Comparison of ENCODE assay signal across 28 cellular contexts in the genomic region with DNA sequence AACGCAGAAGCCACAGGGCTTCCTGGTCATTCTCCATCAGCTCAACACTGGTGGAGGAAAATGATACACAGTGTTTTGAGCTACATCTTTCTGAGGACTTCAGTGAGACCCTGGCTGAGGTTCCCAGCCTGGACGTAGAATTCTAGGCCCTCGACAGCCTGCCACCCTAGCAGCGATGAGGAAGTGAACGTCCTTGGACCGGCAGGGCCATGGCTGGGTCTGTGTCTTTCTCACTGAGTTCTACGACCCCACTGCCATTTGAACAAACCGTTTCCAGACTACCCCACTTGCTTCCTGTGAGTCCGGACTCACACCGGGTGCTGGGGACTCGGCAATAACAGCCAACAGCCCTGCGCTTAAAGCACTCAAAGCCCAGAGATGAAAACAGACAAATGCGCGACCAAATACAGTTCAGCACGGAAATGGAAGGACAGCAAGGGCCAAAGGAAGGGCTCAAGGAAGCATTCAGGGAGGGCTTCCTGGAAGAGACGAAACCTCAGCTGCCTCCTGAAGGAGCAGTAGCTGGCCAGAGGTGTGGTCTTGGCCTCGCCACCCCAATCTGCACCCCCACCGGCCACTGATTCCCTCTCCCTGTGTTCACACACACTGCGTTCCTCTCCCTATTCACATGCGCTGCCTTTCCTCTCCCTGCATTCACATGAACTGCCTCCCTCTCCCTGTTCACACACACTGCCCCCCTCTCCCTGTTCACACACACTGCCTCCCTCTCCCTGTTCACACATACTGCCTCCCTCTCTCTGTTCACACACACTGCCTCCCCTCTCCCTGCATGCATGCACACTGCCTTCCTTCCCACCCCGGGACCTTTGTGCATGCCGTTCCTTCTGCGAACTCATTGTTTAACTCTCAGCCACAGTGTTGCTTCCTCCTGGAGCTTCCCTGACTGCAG.
DNase-seq lines count a peak whose midpoint lies in the region; ATAC-seq, FAIRE-seq and TF ChIP-seq lines count a peak whose summit lies in the region.
"Had no signal": no experiment of that assay in that cellular context is flagged by ENCODE, and none has a peak within 500 bp of the region (broad histone marks: within the 10 kb centered on the region; RNA-seq: fewer than 3 reads in every experiment).

No MANE protein-coding gene starts in this region.

- H3K27ac ChIP-seq in right atrium auricular region (no peak overlapping the region), H1 (ENCODE audit: low read depth, low read length) (no peak overlapping the region), temporal lobe (ENCODE audit: low read depth, low read length) (peak overlapping the region; percentile 57)
- H3K27ac ChIP-seq: ascending aorta, left ventricle myocardium inferior, SJCRH30, transverse colon had no signal

- no peaks in the 10 kb centered on the region for H3K9me3 Mint-ChIP-seq in nephron progenitor cell
- H3K9me3 Mint-ChIP-seq: activated naive CD8-positive, alpha-beta T cell treated with anti-CD3 and anti-CD28 coated beads for 36 hours; CD4-positive, alpha-beta T cell; dendritic cell treated with granulocyte-macrophage colony-stimulating factor and Interleukin-4, amounts not matched to agents 40 ng/mL and 50 ng/mL, for 4 days; immature natural killer cell had no signal

- FAIRE-seq in H1 (lab: Jason Lieb, UNC) (no peak), GM19239 (lab: Jason Lieb, UNC) (no peak), frontal cortex (lab: Jason Lieb, UNC) (no peak)
- FAIRE-seq: A204.1, GM12892 had no signal

- peak overlapping the region; percentile 43 for H2BK20ac ChIP-seq in H1 (ENCODE audit: low read length)

- no peak overlapping the region for H4K5ac ChIP-seq in H1 (ENCODE audit: insufficient read length, low read depth, low read length)

- H2BK15ac ChIP-seq in H1 (ENCODE audit: low read length): peak overlapping the region; percentile 99

- no peak overlapping the region for H3K4me3 Mint-ChIP-seq in nephron progenitor cell
- H3K4me3 Mint-ChIP-seq: activated naive CD8-positive, alpha-beta T cell treated with anti-CD3 and anti-CD28 coated beads for 36 hours; CD4-positive, alpha-beta T cell; dendritic cell treated with granulocyte-macrophage colony-stimulating factor and Interleukin-4, amounts not matched to agents 40 ng/mL and 50 ng/mL, for 4 days; immature natural killer cell had no signal

- no peak for TF ChIP-seq POLR2A in H1 (IDR thresholded peaks at IDR 0.05; ENCODE audit: control extremely low read depth in 1 of 2, low read depth in 2 of 2, low read length in 2 of 2)

- peak overlapping the region; percentile 81 for H3K4ac ChIP-seq in H1 (replicated peaks; ENCODE audit: insufficient read length, low read depth, low read length)

- no peak overlapping the region for H3K14ac ChIP-seq in H1 (ENCODE audit: insufficient read length)

- no peaks in the 10 kb centered on the region for H3K79me1 ChIP-seq in H1 (ENCODE audit: low read depth, low read length)

- H3K79me2 ChIP-seq in H1 (ENCODE audit: control insufficient read depth in 1 of 2, insufficient read depth in 2 of 2, low read length in 2 of 2): no peaks in the 10 kb centered on the region

- no peak overlapping the region for H3K4me3 ChIP-seq in right atrium auricular region
- H3K4me3 ChIP-seq in H1 (ENCODE audit: extremely low read depth in 1 of 4, insufficient read depth in 2 of 4, low read depth in 3 of 4, low read length in 4 of 4): no peak overlapping the region
- H3K4me3 ChIP-seq: ascending aorta, left ventricle myocardium inferior, SJCRH30, transverse colon had no signal

- CTCF ChIA-PET in H1 (lab: Charles Lee; ENCODE audit: partially characterized antibody): interaction anchor here (1.1 to 3.3 kb wide), 4 partner anchors 31 to 123 kb away, joined by 3 to 13 read pairs (median 8); no protein-coding TSS in a partner anchor

- no peak overlapping the region for H3K9ac ChIP-seq in H1 (replicated peaks in 1 of 4; ENCODE audit: extremely low read depth in 1 of 4, low read depth in 3 of 4, low read length in 3 of 4)

- no peak for TF ChIP-seq RAD21 in H1 (IDR thresholded peaks at IDR 0.05 in 1 of 2, conservative IDR thresholded peaks at IDR 0.05 in 1 of 2; ENCODE audit: low read depth in 2 of 2, low read length in 2 of 2)

- no peak for TF ChIP-seq EP300 in H1 (IDR thresholded peaks at IDR 0.05; ENCODE audit: borderline replicate concordance in 1 of 2, low read depth in 2 of 2, low read length in 2 of 2)

- H3K23me2 ChIP-seq in H1 (ENCODE audit: low read depth, low read length): no peaks in the 10 kb centered on the region; the same call in 1 of the 2 replicates

- H3K36me3 Mint-ChIP-seq in nephron progenitor cell (ENCODE audit: low read depth): no peaks in the 10 kb centered on the region
- H3K36me3 Mint-ChIP-seq: activated naive CD8-positive, alpha-beta T cell treated with anti-CD3 and anti-CD28 coated beads for 36 hours; immature natural killer cell had no signal

- H2BK120ac ChIP-seq in H1 (replicated peaks; ENCODE audit: low read depth, low read length): peak overlapping the region; percentile 77

- H4K8ac ChIP-seq in H1 (ENCODE audit: extremely low read depth, insufficient read depth, low read length): peak overlapping the region; percentile 20

- no peak for ATAC-seq in left cardiac atrium

- peak overlapping the region; percentile 98 for H3K18ac ChIP-seq in H1 (ENCODE audit: extremely low read depth, low read length)

- H3K4me1 Mint-ChIP-seq in nephron progenitor cell: peaks cover 80% of the 10 kb centered on the region
- H3K4me1 Mint-ChIP-seq: activated naive CD8-positive, alpha-beta T cell treated with anti-CD3 and anti-CD28 coated beads for 36 hours; immature natural killer cell had no signal

- H3K27me3 ChIP-seq in right atrium auricular region (no peaks in the 10 kb centered on the region), H1 (replicated peaks in 1 of 4; ENCODE audit: control insufficient read depth in 3 of 4, extremely low read depth in 1 of 4, insufficient read depth in 3 of 4, low read length in 3 of 4) (no peaks in the 10 kb centered on the region)

- H3K56ac ChIP-seq in H1 (replicated peaks; ENCODE audit: insufficient read length, low read depth, low read length): no peak overlapping the region

- intact Hi-C loops in left cardiac atrium (cut with DNase I): no loop called here

- POLR2A ChIA-PET in H1 (lab: Charles Lee; ENCODE audit: partially characterized antibody): no interaction called here

- no peaks in the 10 kb centered on the region for H4K20me1 ChIP-seq in H1 (replicated peaks in 1 of 2; ENCODE audit: control insufficient read depth in 1 of 2, insufficient read depth in 2 of 2, low read length in 2 of 2)

- peak overlapping the region; percentile 33 for H3K27ac Mint-ChIP-seq in nephron progenitor cell
- H3K27ac Mint-ChIP-seq: activated naive CD8-positive, alpha-beta T cell treated with anti-CD3 and anti-CD28 coated beads for 36 hours; CD4-positive, alpha-beta T cell; dendritic cell treated with granulocyte-macrophage colony-stimulating factor and Interleukin-4, amounts not matched to agents 40 ng/mL and 50 ng/mL, for 4 days; immature natural killer cell had no signal

- no peak for TF ChIP-seq CTCF in right atrium auricular region (IDR thresholded peaks at IDR 0.05)
- TF ChIP-seq CTCF in H1 (IDR thresholded peaks at IDR 0.05; ENCODE audit: control extremely low read depth in 1 of 3, insufficient read depth in 1 of 3, low read depth in 1 of 3, low read length in 3 of 3): no peak
- TF ChIP-seq CTCF in nephron progenitor cell (IDR thresholded peaks at IDR 0.05): no peak

- peak overlapping the region; percentile 97 for H2BK12ac ChIP-seq in H1 (ENCODE audit: low read depth, low read length)

- H3K9me3 ChIP-seq in right atrium auricular region (no peaks in the 10 kb centered on the region), H1 (ENCODE audit: insufficient read depth in 2 of 2, low read depth in 1 of 2, low read length in 1 of 2) (no peaks in the 10 kb centered on the region)
- H3K9me3 ChIP-seq: ascending aorta, left ventricle myocardium inferior, SJCRH30, transverse colon had no signal

- peak overlapping the region; percentile 48; the same call in 1 of the 2 replicates for H2AFZ ChIP-seq in H1 (ENCODE audit: low read length)

- no peak overlapping the region for H2AK5ac ChIP-seq in H1 (ENCODE audit: low read depth, low read length)

- H3K4me1 ChIP-seq in right atrium auricular region (no peaks in the 10 kb centered on the region), H1 (replicated peaks in 1 of 4; ENCODE audit: control insufficient read depth in 3 of 4, insufficient read depth in 4 of 4, low read length in 3 of 4) (peaks cover 4 to 34% (median 18%) of the 10 kb centered on the region in 4 experiments)
- H3K4me1 ChIP-seq: ascending aorta, left ventricle myocardium inferior, SJCRH30, transverse colon had no signal

- WGBS in H1 (ENCODE audit: extremely low coverage in 1 of 2, insufficient coverage in 1 of 2, insufficient read length in 1 of 2, insufficient replicate concordance in 2 of 2, low coverage in 1 of 2, low lambda C conversion rate in 2 of 2, missing lambda C conversion rate in 1 of 2), 2 experiments: 86% methylated on average over 21 of the region's 23 CpGs; no CpG with 5 or more reads in 1 of the 2 experiments

- H3K27me3 Mint-ChIP-seq in nephron progenitor cell (ENCODE audit: low read depth, poor library complexity): peaks cover 21% of the 10 kb centered on the region

- H3K23ac ChIP-seq in H1 (ENCODE audit: insufficient read length): no peak overlapping the region

- peak overlapping the region; percentile 82; the same call in 1 of the 2 replicates for H2BK5ac ChIP-seq in H1 (ENCODE audit: low read depth, low read length)

- peak overlapping the region in 1 of 2 experiments; percentile 20; a peak in 1 of 4 replicates for H3K4me2 ChIP-seq in H1 (ENCODE audit: insufficient read depth in 1 of 2, low read depth in 2 of 2, low read length in 2 of 2)

- DNase-seq in right atrium auricular region (ENCODE audit: low spot score) (peak; percentile 26), left cardiac atrium (no peak), H1 (ENCODE audit: low read depth in 1 of 2, low spot score in 2 of 2) (peak in 1 of 2 experiments; percentile 45), nephron progenitor cell (no peak), GM19239 (ENCODE audit: insufficient read length, low spot score) (no peak), frontal cortex (ENCODE audit: low spot score in 2 of 2) (no peak)
- no peak for DNase-seq in activated CD4-positive, alpha-beta T cell treated with anti-CD3 and anti-CD28 coated beads, Interleukin-2, amount 50 U/mL, for 48 hours
- DNase-seq: activated CD4-positive, alpha-beta T cell treated with anti-CD3 and anti-CD28 coated beads, Interleukin-2, amount 50 U/mL, for 1 hour; activated effector memory CD4-positive, alpha-beta T cell treated with anti-CD3 and anti-CD28 coated beads, Interleukin-2, amount 50 U/mL, for 16 hours; activated naive CD8-positive, alpha-beta T cell treated with anti-CD3 and anti-CD28 coated beads for 36 hours; CD4-positive, alpha-beta T cell; hypothalamus; immature natural killer cell; left ventricle myocardium inferior; midbrain; NCI-H1105 treated with DMSO at 0.1 percent for 48 hours; NCI-H2081; NCI-H2227 treated with DMSO at 0.1 percent for 48 hours; NCI-H69; SJCRH30; stimulated activated CD4-positive, alpha-beta T cell treated with anti-CD3 and anti-CD28 coated beads, Interleukin-1b, Interleukin-23, amount 100 ng/mL, for 48 hours; T1000 had no signal

- H4K91ac ChIP-seq in H1 (replicated peaks; ENCODE audit: insufficient read length, low read length): peak overlapping the region; percentile 96

- no peaks in the 10 kb centered on the region for H3K36me3 ChIP-seq in right atrium auricular region
- no peaks in the 10 kb centered on the region for H3K36me3 ChIP-seq in H1 (ENCODE audit: control insufficient read depth in 2 of 4, insufficient read depth in 4 of 4, low read length in 3 of 4)
- H3K36me3 ChIP-seq: ascending aorta, left ventricle myocardium inferior, SJCRH30, transverse colon had no signal
